9 cellular contexts compared by ENCODE assay signal in the genomic region with DNA sequence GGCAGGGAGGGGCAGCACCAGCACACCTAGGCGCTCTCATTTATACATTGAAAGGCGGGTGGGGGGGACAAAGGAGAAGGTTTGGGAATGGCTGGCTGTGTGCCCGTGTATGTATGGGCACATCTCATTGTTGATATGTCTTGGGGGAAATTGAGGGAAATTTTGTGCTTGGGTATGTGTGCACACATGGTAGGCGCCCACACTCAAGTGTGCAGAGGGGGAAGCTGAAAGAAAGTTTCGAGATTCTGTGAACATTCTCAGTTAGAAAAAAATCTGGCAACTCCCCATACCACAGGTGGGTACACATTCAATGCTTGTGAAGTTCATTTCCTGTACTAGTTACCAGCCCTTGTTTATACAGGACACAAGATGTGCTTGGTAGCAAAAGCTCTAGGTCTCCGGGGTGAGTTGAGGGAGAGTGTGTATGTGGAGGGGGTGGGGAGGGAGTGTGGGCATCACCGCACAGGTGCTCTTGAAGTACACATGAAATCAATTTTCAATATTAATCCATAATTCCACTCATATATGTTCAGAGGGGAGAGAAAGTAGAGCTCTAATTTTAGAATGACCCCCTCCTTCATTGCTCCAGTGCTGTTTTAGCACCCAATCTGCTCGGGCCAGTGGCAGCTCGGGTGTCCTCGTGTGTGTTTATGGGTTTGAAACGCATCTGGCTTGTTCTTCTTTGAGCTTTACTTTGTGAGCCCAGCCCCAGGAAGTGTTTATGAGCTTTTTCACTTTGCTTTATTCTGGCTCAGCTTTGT.
A peak's percentile ranks its signal among the peaks of the same experiment; 100 is the strongest.
DNase-seq lines count a peak whose midpoint lies in the region; ATAC-seq and TF ChIP-seq lines count a peak whose summit lies in the region.
"Had no signal": no experiment of that assay in that cellular context is flagged by ENCODE, and none has a peak within 500 bp of the region (broad histone marks: within the 10 kb centered on the region; RNA-seq: fewer than 3 reads in every experiment).

No MANE protein-coding gene starts in this region.

- H3K27me3 ChIP-seq in Caco-2 (replicated peaks; ENCODE audit: control insufficient read depth, insufficient read depth, low read length) (no peaks in the 10 kb centered on the region), colonic mucosa (no peaks in the 10 kb centered on the region)
- H3K27me3 ChIP-seq: adrenal gland had no signal

- no peaks in the 10 kb centered on the region for H3K9me3 ChIP-seq in Caco-2
- no peaks in the 10 kb centered on the region for H3K9me3 ChIP-seq in colonic mucosa
- H3K9me3 ChIP-seq: adrenal gland had no signal

- CTCF ChIA-PET in Caco-2 (lab: Charles Lee): no interaction called here

- TF ChIP-seq CTCF in Caco-2 (IDR thresholded peaks at IDR 0.05; ENCODE audit: insufficient read depth in 1 of 2, low read depth in 1 of 2, low read length in 1 of 2, severe bottlenecking in 1 of 2, unreplicated experiment in 1 of 2) (no peak), colonic mucosa (IDR thresholded peaks at IDR 0.05) (no peak), CD14-positive monocyte (IDR thresholded peaks at IDR 0.05) (no peak)

- H3K27me3 Mint-ChIP-seq in Caco-2 (ENCODE audit: insufficient read depth, unreplicated experiment) (no peaks in the 10 kb centered on the region), IgD-negative memory B cell (no peaks in the 10 kb centered on the region), CD14-positive monocyte (ENCODE audit: low read depth in 3 of 3) (peaks cover 0 to 6% (median 2%) of the 10 kb centered on the region in 3 donors)

- H3K4me1 ChIP-seq in Caco-2 (peaks cover 31% of the 10 kb centered on the region), colonic mucosa (no peaks in the 10 kb centered on the region)

- H3K9ac ChIP-seq in colonic mucosa (ENCODE audit: low read depth in 2 of 2, low read length in 2 of 2): no peak overlapping the region

- peak overlapping the region; percentile 76 for H3K27ac Mint-ChIP-seq in Caco-2 (ENCODE audit: unreplicated experiment)
- H3K27ac Mint-ChIP-seq in IgD-negative memory B cell: peak overlapping the region; percentile 53 to 92 (median 91)
- H3K27ac Mint-ChIP-seq in CD14-positive monocyte: peak overlapping the region in 1 of 7 donors; percentile 33

- no peaks in the 10 kb centered on the region for H3K9me3 Mint-ChIP-seq in Caco-2 (ENCODE audit: unreplicated experiment)
- no peaks in the 10 kb centered on the region for H3K9me3 Mint-ChIP-seq in IgD-negative memory B cell
- no peaks in the 10 kb centered on the region for H3K9me3 Mint-ChIP-seq in CD14-positive monocyte

- intact Hi-C loops in Caco-2 (cut with micrococcal nuclease; ENCODE audit: unreplicated experiment): no loop called here
- intact Hi-C loops in colonic mucosa (cut with DNase I): loop anchor here (10.0 kb wide), 1 partner anchor 602 kb away; no protein-coding TSS in a partner anchor
- intact Hi-C loops in head of caudate nucleus (cut with DNase I): no loop called here
- intact Hi-C loops in cardiac septum (cut with DNase I): no loop called here
- intact Hi-C loops in CD14-positive monocyte (cut with micrococcal nuclease): no loop called here

- POLR2A ChIA-PET in Caco-2 (lab: Charles Lee): no interaction called here

- H3K4me3 ChIP-seq in Caco-2 (ENCODE audit: low read depth, low read length) (no peak overlapping the region), colonic mucosa (no peak overlapping the region)
- H3K4me3 ChIP-seq: adrenal gland had no signal

- H3K4me3 Mint-ChIP-seq in Caco-2 (ENCODE audit: unreplicated experiment) (no peak overlapping the region), IgD-negative memory B cell (peak overlapping the region; percentile 0 to 83 (median 38)), CD14-positive monocyte (no peak overlapping the region)

- H3K4me1 Mint-ChIP-seq in Caco-2 (ENCODE audit: low read depth, unreplicated experiment) (peaks cover 27% of the 10 kb centered on the region), IgD-negative memory B cell (peaks cover 31 to 62% (median 54%) of the 10 kb centered on the region in 3 donors), CD14-positive monocyte (peaks cover 2% of the 10 kb centered on the region)

- peak; percentile 74 for ATAC-seq in GM21381 (IDR thresholded peaks at IDR 0.05; ENCODE audit: unreplicated experiment)

- H3K36me3 ChIP-seq in Caco-2 (ENCODE audit: control insufficient read depth, insufficient read depth, low read length): no peaks in the 10 kb centered on the region
- no peaks in the 10 kb centered on the region for H3K36me3 ChIP-seq in colonic mucosa
- H3K36me3 ChIP-seq: adrenal gland had no signal

- peak overlapping the region; percentile 42 for H3K27ac ChIP-seq in colonic mucosa

- DNase-seq in Caco-2 (no peak), colonic mucosa (no peak), head of caudate nucleus (no peak), cardiac septum (ENCODE audit: low spot score) (no peak), CD14-positive monocyte (ENCODE audit: low spot score) (no peak)
- DNase-seq in stimulated activated CD4-positive, alpha-beta T cell treated with anti-CD3 and anti-CD28 coated beads, Interleukin-4, amount 100 ng/mL, for 1 hour: peak; percentile 36

- no TSS peak for BruUV-seq in Caco-2 (replicated peaks; lab: Mats Ljungman, UMichigan)

- H3K36me3 Mint-ChIP-seq in Caco-2 (ENCODE audit: insufficient read depth, unreplicated experiment): no peaks in the 10 kb centered on the region
- H3K36me3 Mint-ChIP-seq in IgD-negative memory B cell: no peaks in the 10 kb centered on the region
- no peaks in the 10 kb centered on the region for H3K36me3 Mint-ChIP-seq in CD14-positive monocyte

Comparison
In these comparisons a context has a peak if more than half of its experiments do, and no peak if none do; other contexts are left out.
1. H3K4me3 Mint-ChIP-seq: peak in IgD-negative memory B cell (4 of 4); none in Caco-2 (single experiment) and CD14-positive monocyte (0 of 2).